In the genomic region with DNA sequence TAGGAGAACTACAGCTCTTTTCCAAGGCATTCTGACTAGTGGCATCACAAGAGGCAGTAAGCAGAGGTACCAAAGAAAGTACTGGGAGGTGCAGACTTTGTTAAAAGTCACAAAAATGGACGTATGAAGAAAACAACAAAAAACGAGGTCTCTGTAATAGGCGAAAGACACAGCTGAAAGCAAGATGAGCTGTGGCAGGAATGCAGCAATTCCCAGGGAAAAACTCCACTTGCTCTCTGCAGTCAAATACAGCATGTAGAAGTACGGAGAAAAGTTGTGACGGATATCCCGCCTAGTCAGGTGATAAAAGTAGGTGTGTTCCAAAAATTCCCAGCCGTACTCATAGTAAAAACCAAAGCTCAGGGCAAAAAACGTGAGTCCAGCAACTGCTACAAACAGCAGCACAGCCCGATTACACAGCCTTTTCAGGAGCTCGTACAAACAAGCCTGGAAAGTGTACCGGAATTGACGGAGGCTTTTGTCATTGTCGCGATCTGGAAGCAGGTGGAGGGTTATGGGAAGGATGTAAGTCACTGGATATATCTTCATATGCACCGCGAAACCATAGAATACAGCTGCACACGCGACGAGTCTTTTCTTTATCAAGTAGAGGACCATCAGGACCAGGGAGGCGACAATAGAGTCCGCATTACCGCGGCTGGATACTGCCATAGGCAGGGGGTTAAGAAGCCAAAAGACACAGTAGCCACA, we compare ENCODE assay signal across 1 cellular context.
TF ChIP-seq lines count a peak whose summit lies in the region.

No MANE protein-coding gene starts in this region.

TF ChIP-seq in IMR-90, 13 proteins besides CTCF, POLR2A, EP300 and RAD21:
- TF ChIP-seq NFE2L2 (IDR thresholded peaks at IDR 0.05; ENCODE audit: low read depth, low read length) (no peak), MXI1 (IDR thresholded peaks at IDR 0.05; ENCODE audit: borderline replicate concordance, low read depth, low read length) (no peak), MAZ (IDR thresholded peaks at IDR 0.05; ENCODE audit: borderline replicate concordance, low read depth, low read length) (no peak), FOS (IDR thresholded peaks at IDR 0.05; ENCODE audit: low read depth, low read length) (no peak), RFX5 (IDR thresholded peaks at IDR 0.05; ENCODE audit: low read depth, low read length) (no peak), SMC3 (IDR thresholded peaks at IDR 0.05; ENCODE audit: low read depth, low read length) (no peak), CEBPB (IDR thresholded peaks at IDR 0.05; ENCODE audit: low read depth, low read length) (no peak), CHD1 (IDR thresholded peaks at IDR 0.05; ENCODE audit: low read depth, low read length) (no peak), ELK1 (IDR thresholded peaks at IDR 0.05; ENCODE audit: borderline replicate concordance, low read depth, low read length) (no peak), MAFK (IDR thresholded peaks at IDR 0.05; ENCODE audit: low read depth, low read length) (no peak), RCOR1 (IDR thresholded peaks at IDR 0.05; ENCODE audit: insufficient replicate concordance, low read length) (no peak)
- TF ChIP-seq, protein P1, sequence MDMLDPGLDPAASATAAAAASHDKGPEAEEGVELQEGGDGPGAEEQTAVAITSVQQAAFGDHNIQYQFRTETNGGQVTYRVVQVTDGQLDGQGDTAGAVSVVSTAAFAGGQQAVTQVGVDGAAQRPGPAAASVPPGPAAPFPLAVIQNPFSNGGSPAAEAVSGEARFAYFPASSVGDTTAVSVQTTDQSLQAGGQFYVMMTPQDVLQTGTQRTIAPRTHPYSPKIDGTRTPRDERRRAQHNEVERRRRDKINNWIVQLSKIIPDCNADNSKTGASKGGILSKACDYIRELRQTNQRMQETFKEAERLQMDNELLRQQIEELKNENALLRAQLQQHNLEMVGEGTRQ (IDR thresholded peaks at IDR 0.05; ENCODE audit: low read depth, low read length) = no peak
TF ChIP-seq in IMR-90: peak in this region for 0.
